ENCODE assay signal across 21 cellular contexts in the genomic region with DNA sequence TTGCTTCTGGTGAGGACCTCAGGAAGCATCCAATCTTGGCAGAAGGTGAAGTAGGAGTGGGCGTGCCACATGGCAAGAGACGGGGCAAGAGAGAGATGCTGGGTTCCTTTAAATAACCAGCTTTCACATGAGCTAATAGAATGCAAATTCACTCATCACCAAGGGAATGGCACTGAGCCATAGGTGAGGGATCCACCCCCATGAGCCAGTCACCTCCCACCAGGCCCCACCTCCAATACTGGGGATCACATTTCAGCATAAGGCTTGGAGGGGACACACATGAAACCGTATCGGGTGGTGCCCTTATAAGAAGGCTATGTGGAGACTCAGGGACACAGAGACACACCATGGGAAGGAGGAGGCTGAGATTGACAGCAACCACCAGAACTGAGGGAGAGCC.
A peak's percentile ranks its signal among the peaks of the same experiment; 100 is the strongest.
DNase-seq lines count a peak whose midpoint lies in the region; TF ChIP-seq lines count a peak whose summit lies in the region.
"Had no signal": no experiment of that assay in that cellular context is flagged by ENCODE, and none has a peak within 500 bp of the region (broad histone marks: within the 10 kb centered on the region; RNA-seq: fewer than 3 reads in every experiment).

No MANE protein-coding gene starts in this region.

- no peaks in the 10 kb centered on the region for H3K4me1 ChIP-seq in effector memory CD4-positive, alpha-beta T cell (ENCODE audit: control insufficient read depth, insufficient read depth, low read length, poor library complexity, severe bottlenecking)

- H3K36me3 Mint-ChIP-seq in glutamatergic neuron (ENCODE audit: unreplicated experiment) = peaks cover 14% of the 10 kb centered on the region

- in situ Hi-C loops in brain microvascular endothelial cell (cut with HindIII; ENCODE audit: low pct_ligation_motif_present, low sequenced_read_pairs) = no loop called here

- H3K9me3 Mint-ChIP-seq in glutamatergic neuron (ENCODE audit: unreplicated experiment) = peaks cover 7% of the 10 kb centered on the region
- H3K9me3 Mint-ChIP-seq: CD4-positive, alpha-beta T cell had no signal

- no peaks in the 10 kb centered on the region for H3K27me3 ChIP-seq in effector memory CD4-positive, alpha-beta T cell (replicated peaks; ENCODE audit: control insufficient read depth, insufficient read depth, low read length, poor library complexity, severe bottlenecking)
- no peaks in the 10 kb centered on the region for H3K27me3 ChIP-seq in brain microvascular endothelial cell (replicated peaks)

- DNase-seq in NCI-H2171 treated with DMSO at 0.1 percent for 48 hours (lab: John Stamatoyannopoulos, UW) (peak; percentile 43), NCI-H2171 (lab: John Stamatoyannopoulos, UW) (no peak), NCI-H526 (lab: John Stamatoyannopoulos, UW) (peak; percentile 41 to 58), glutamatergic neuron (no peak), putamen (ENCODE audit: low spot score) (peak; percentile 61), brain microvascular endothelial cell (no peak)
- DNase-seq in effector memory CD4-positive, alpha-beta T cell = no peak
- DNase-seq: CD4-positive, alpha-beta T cell; DMS53; EL; MM.1S; NCI-H1092; NCI-H146; NCI-H2029 treated with DMSO at 0.1 percent for 48 hours; NCI-H226; NCI-H748 treated with DMSO at 0.1 percent for 48 hours; PC-3; RPMI8226; SHP77 treated with DMSO at 0.1 percent for 48 hours; SK-N-SH had no signal

- peaks cover 3% of the 10 kb centered on the region for H3K9me3 ChIP-seq in effector memory CD4-positive, alpha-beta T cell (ENCODE audit: control insufficient read depth, low read length)
- H3K9me3 ChIP-seq: SK-N-SH had no signal

- no peak overlapping the region for H3K4me3 ChIP-seq in effector memory CD4-positive, alpha-beta T cell (ENCODE audit: insufficient read depth, low read depth, low read length, poor library complexity, severe bottlenecking)
- no peak overlapping the region for H3K4me3 ChIP-seq in brain microvascular endothelial cell (ENCODE audit: low read depth, low read length)
- H3K4me3 ChIP-seq: GM12878 had no signal

- no peak overlapping the region for H3K27ac ChIP-seq in effector memory CD4-positive, alpha-beta T cell (ENCODE audit: insufficient read depth, low read length, poor library complexity, severe bottlenecking)
- H3K27ac ChIP-seq in brain microvascular endothelial cell = no peak overlapping the region

- peaks cover 31% of the 10 kb centered on the region for H3K4me1 Mint-ChIP-seq in glutamatergic neuron (ENCODE audit: low read depth, unreplicated experiment)

- H3K27ac Mint-ChIP-seq in glutamatergic neuron (ENCODE audit: unreplicated experiment) = peak overlapping the region; percentile 24
- H3K27ac Mint-ChIP-seq: CD4-positive, alpha-beta T cell had no signal

- H3K4me3 Mint-ChIP-seq in glutamatergic neuron (ENCODE audit: unreplicated experiment) = peak overlapping the region; percentile 30
- H3K4me3 Mint-ChIP-seq: CD4-positive, alpha-beta T cell had no signal

- no peak for TF ChIP-seq CTCF in glutamatergic neuron (IDR thresholded peaks at IDR 0.05; ENCODE audit: partially characterized antibody, unreplicated experiment)
- TF ChIP-seq CTCF in brain microvascular endothelial cell (IDR thresholded peaks at IDR 0.05; ENCODE audit: low read depth, low read length, missing control alignments) = no peak

- no peaks in the 10 kb centered on the region for H3K36me3 ChIP-seq in effector memory CD4-positive, alpha-beta T cell (ENCODE audit: control insufficient read depth, insufficient read depth, low read length)
- no peaks in the 10 kb centered on the region for H3K36me3 ChIP-seq in brain microvascular endothelial cell (replicated peaks)

- H3K27me3 Mint-ChIP-seq in glutamatergic neuron (ENCODE audit: unreplicated experiment) = peaks cover 6% of the 10 kb centered on the region
- H3K27me3 Mint-ChIP-seq: CD4-positive, alpha-beta T cell had no signal

Comparison
In these comparisons a context has a peak if more than half of its experiments do, and no peak if none do; other contexts are left out.
1. DNase-seq: peak in NCI-H2171 treated with DMSO at 0.1 percent for 48 hours (single experiment), NCI-H526 (2 of 2) and putamen (single experiment); none in NCI-H2171 (single experiment), glutamatergic neuron (single experiment), effector memory CD4-positive, alpha-beta T cell (0 of 3) and brain microvascular endothelial cell (single experiment).